Comparison of ENCODE assay signal across 30 cellular contexts in the genomic region with DNA sequence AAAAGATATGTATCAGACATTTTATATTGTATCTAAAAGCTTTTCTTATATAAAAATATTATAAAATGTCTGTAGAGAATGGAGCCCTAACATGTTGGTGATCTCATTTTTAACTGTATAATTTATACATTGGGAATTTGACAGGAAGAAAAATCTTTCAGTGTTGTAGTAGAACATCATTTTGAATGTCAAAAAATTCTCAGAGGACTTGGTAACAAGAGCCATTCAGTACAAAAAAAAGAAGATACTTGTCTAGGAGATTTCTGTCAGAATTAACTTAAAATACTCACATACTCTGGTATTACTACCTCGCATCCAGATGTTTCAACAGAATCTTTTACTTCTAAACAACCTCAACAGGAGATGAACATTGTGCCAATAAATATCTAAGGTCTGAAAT.
A peak's percentile ranks its signal among the peaks of the same experiment; 100 is the strongest.
DNase-seq lines count a peak whose midpoint lies in the region; FAIRE-seq and TF ChIP-seq lines count a peak whose summit lies in the region.
"Had no signal": no experiment of that assay in that cellular context is flagged by ENCODE, and none has a peak within 500 bp of the region (broad histone marks: within the 10 kb centered on the region; RNA-seq: fewer than 3 reads in every experiment).

No MANE protein-coding gene starts in this region.

- H2AFZ ChIP-seq in neural cell (ENCODE audit: low read depth, low read length), result no peak overlapping the region

- peak overlapping the region; percentile 66 for H3K27ac ChIP-seq in neural cell (ENCODE audit: low read length)
- H3K27ac ChIP-seq: 22Rv1; A549; BLaER1; BLaER1 treated with 17β-estradiol and CSF1 and Interleukin-3, amounts not matched to agents 10 nM and 100 nM; C4-2B had no signal

- H3K9me3 ChIP-seq in neural cell (ENCODE audit: low read length), result no peaks in the 10 kb centered on the region
- H3K9me3 ChIP-seq: A549; BE2C; BLaER1; BLaER1 treated with 17β-estradiol and CSF1 and Interleukin-3, amounts not matched to agents 10 nM and 100 nM; Caco-2 had no signal

- H3F3A ChIP-seq in neural cell (ENCODE audit: insufficient read depth, low read length, poor library complexity, severe bottlenecking), result no peaks in the 10 kb centered on the region

- peak; percentile 12 for TF ChIP-seq RAD21 in neural cell (conservative IDR thresholded peaks at IDR 0.05)

- no peaks in the 10 kb centered on the region for H3K79me2 ChIP-seq in neural cell (replicated peaks; ENCODE audit: insufficient read depth, low read length)

- TF ChIP-seq CTCF in neural cell (IDR thresholded peaks at IDR 0.05; ENCODE audit: poor library complexity, severe bottlenecking), result no peak

- DNase-seq in HPDE6-E6E7 (ENCODE audit: extremely low spot score) (no peak), cerebellar cortex (ENCODE audit: low spot score) (no peak)
- DNase-seq: 8988T; ACHN; AML-193; BE2C; C1 segment of cervical spinal cord; Caco-2; Calu3; CD4-positive, alpha-beta memory T cell; CD4-positive, alpha-beta T cell; CD4-positive, CD25-positive, alpha-beta regulatory T cell; CD8-positive, alpha-beta memory T cell; CD8-positive, alpha-beta T cell; COR-L47; DMS 273 treated with DMSO at 0.1 percent for 48 hours; DMS153; DMS53; DMS79; DMS79 treated with DMSO at 0.1 percent for 48 hours; DND-41; EL had no signal

- no peak overlapping the region for H3K9ac ChIP-seq in neural cell (ENCODE audit: low read length)
- H3K9ac ChIP-seq: BLaER1; BLaER1 treated with 17β-estradiol and CSF1 and Interleukin-3, amounts not matched to agents 10 nM and 100 nM had no signal

- peak overlapping the region; percentile 36 for H3K4me2 ChIP-seq in neural cell (ENCODE audit: low read length)
- H3K4me2 ChIP-seq: A549; BLaER1; BLaER1 treated with 17β-estradiol and CSF1 and Interleukin-3, amounts not matched to agents 10 nM and 100 nM had no signal

- no peaks in the 10 kb centered on the region for H3K36me3 ChIP-seq in neural cell (ENCODE audit: insufficient read depth, low read length)
- H3K36me3 ChIP-seq: BE2C; BLaER1; BLaER1 treated with 17β-estradiol and CSF1 and Interleukin-3, amounts not matched to agents 10 nM and 100 nM had no signal

- peak; percentile 56 for FAIRE-seq in A204.1 (lab: Jason Lieb, UNC)
- FAIRE-seq: A549, D721Med had no signal

- peak overlapping the region; percentile 18 for H3K4me3 ChIP-seq in neural cell (ENCODE audit: low read length)
- H3K4me3 ChIP-seq: A549; BLaER1; BLaER1 treated with 17β-estradiol and CSF1 and Interleukin-3, amounts not matched to agents 10 nM and 100 nM had no signal

- no peaks in the 10 kb centered on the region for H3K9me2 ChIP-seq in neural cell (ENCODE audit: insufficient read depth, low read length)

- H3K27me3 ChIP-seq in neural cell (ENCODE audit: insufficient read depth, low read depth, low read length), result no peaks in the 10 kb centered on the region
- H3K27me3 ChIP-seq: BE2C; BLaER1; BLaER1 treated with 17β-estradiol and CSF1 and Interleukin-3, amounts not matched to agents 10 nM and 100 nM had no signal

- no peaks in the 10 kb centered on the region for H4K20me1 ChIP-seq in neural cell (ENCODE audit: insufficient read depth)
- H4K20me1 ChIP-seq: BLaER1; BLaER1 treated with 17β-estradiol and CSF1 and Interleukin-3, amounts not matched to agents 10 nM and 100 nM had no signal

- TF ChIP-seq EP300 in neural cell (conservative IDR thresholded peaks at IDR 0.05; ENCODE audit: poor library complexity, severe bottlenecking), result peak; percentile 89

TF ChIP-seq in neural cell, 6 proteins besides CTCF, POLR2A, EP300 and RAD21:
- TF ChIP-seq TAF1 (IDR thresholded peaks at IDR 0.05; ENCODE audit: low read depth), result no peak
- peak; percentile 52 for TF ChIP-seq POLR2AphosphoS5 (IDR thresholded peaks at IDR 0.05)
